In the genomic region with DNA sequence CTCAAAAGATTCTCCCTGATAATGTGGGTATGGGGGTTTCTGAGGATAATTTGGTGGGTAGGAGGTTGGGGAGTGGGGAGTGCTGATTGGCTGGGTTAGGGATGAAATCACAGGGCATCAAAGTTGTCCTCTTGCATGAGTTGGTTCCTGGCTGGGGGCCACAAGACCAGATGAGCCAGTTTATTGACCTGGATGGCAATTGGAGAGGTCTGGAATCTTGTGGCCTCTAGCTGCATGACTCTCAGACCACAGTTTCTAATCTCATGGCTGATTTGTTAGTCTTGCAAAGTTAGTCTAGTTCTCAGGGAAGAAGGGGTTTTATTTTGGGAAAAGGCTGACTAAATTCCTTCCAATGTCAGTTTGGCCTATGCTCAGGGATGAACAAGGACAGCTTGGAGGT, we compare ENCODE assay signal across 18 cellular contexts. TPM values are rescaled to one million over a fixed set of nuclear protein-coding genes. Genes with fewer than 3 reads are reported as not detected.
DNase-seq lines count a peak whose midpoint lies in the region; ATAC-seq and TF ChIP-seq lines count a peak whose summit lies in the region.
"Had no signal": no experiment of that assay in that cellular context is flagged by ENCODE, and none has a peak within 500 bp of the region (broad histone marks: within the 10 kb centered on the region; RNA-seq: fewer than 3 reads in every experiment).

No MANE protein-coding gene starts in this region.

- H3K4me1 ChIP-seq in DND-41 (ENCODE audit: insufficient read depth, low read length): peaks cover 50% of the 10 kb centered on the region
- H3K4me1 ChIP-seq: SJCRH30 had no signal

- H3K9ac ChIP-seq in DND-41 (ENCODE audit: low read depth, low read length): no peak overlapping the region

- POLR2A ChIA-PET in AG04449 (lab: Yijun Ruan, JAX): no interaction called here

- CTCF ChIA-PET in AG04449 (lab: Yijun Ruan, JAX): interaction anchor here (1.0 to 3.4 kb wide), 5 partner anchors 10 to 290 kb away, joined by 5 to 20 read pairs (median 5); no protein-coding TSS in a partner anchor

- H3K9me3 ChIP-seq in DND-41 (ENCODE audit: insufficient read depth, low read length, severe bottlenecking): no peaks in the 10 kb centered on the region
- H3K9me3 ChIP-seq: ovary, SJCRH30 had no signal

- H3K4me3 ChIP-seq in AG04449 (ENCODE audit: low read depth, low read length): no peak overlapping the region
- no peak overlapping the region for H3K4me3 ChIP-seq in DND-41 (ENCODE audit: low read depth in 1 of 2, low read length in 2 of 2)
- H3K4me3 ChIP-seq: dorsolateral prefrontal cortex, lung, ovary, SJCRH30 had no signal

- ATAC-seq in DND-41 (ENCODE audit: insufficient read depth, low read depth) (no peak), Right ventricle myocardium inferior (no peak), HG03521 (IDR thresholded peaks at IDR 0.05; ENCODE audit: unreplicated experiment) (no peak), HG02623 (IDR thresholded peaks at IDR 0.05; ENCODE audit: unreplicated experiment) (no peak)
- ATAC-seq: activated CD4-positive, CD25-positive, alpha-beta regulatory T cell treated with anti-CD3 and anti-CD28 coated beads, Interleukin-2, amount 50 U/mL, for 24 hours; HCT116 had no signal

- TF ChIP-seq CTCF in AG04449 (IDR thresholded peaks at IDR 0.05; ENCODE audit: insufficient read depth, low read length, missing control alignments) (no peak), DND-41 (IDR thresholded peaks at IDR 0.05; ENCODE audit: borderline replicate concordance, extremely low read depth, low read length, poor library complexity, severe bottlenecking) (no peak)

- no peak overlapping the region for H3K4me2 ChIP-seq in DND-41 (ENCODE audit: insufficient read depth, low read length)

- intact Hi-C loops in activated T-helper 1 cell treated with anti-CD3 and anti-CD28 coated beads, Interleukin-12 subunit alpha, Interleukin-12 subunit beta, Interleukin-2, Interleukin-4 antibody, amounts not matched to agents 30 ng/mL and 10 ng/mL and 1 ng/mL, durations not matched to agents 14 hours and 24 hours and 36 hours (cut with micrococcal nuclease): no loop called here
- intact Hi-C loops in Right ventricle myocardium inferior (cut with DNase I): no loop called here

- no peaks in the 10 kb centered on the region for H3K36me3 ChIP-seq in DND-41 (ENCODE audit: insufficient read depth, low read length)
- H3K36me3 ChIP-seq: ovary, SJCRH30 had no signal

- H3K4me1 Mint-ChIP-seq in activated T-helper 1 cell treated with anti-CD3 and anti-CD28 coated beads, Interleukin-12 subunit alpha, Interleukin-12 subunit beta, Interleukin-2, Interleukin-4 antibody, amounts not matched to agents 30 ng/mL and 10 ng/mL and 1 ng/mL, durations not matched to agents 14 hours and 24 hours and 36 hours (ENCODE audit: low read depth): peaks cover 53% of the 10 kb centered on the region

- H3K27ac Mint-ChIP-seq in activated T-helper 1 cell treated with anti-CD3 and anti-CD28 coated beads, Interleukin-12 subunit alpha, Interleukin-12 subunit beta, Interleukin-2, Interleukin-4 antibody, amounts not matched to agents 30 ng/mL and 10 ng/mL and 1 ng/mL, durations not matched to agents 14 hours and 24 hours and 36 hours: peak overlapping the region; percentile 7
- H3K27ac Mint-ChIP-seq: IgD-negative memory B cell had no signal

- peaks cover 4% of the 10 kb centered on the region for H3K36me3 Mint-ChIP-seq in activated T-helper 1 cell treated with anti-CD3 and anti-CD28 coated beads, Interleukin-12 subunit alpha, Interleukin-12 subunit beta, Interleukin-2, Interleukin-4 antibody, amounts not matched to agents 30 ng/mL and 10 ng/mL and 1 ng/mL, durations not matched to agents 14 hours and 24 hours and 36 hours (ENCODE audit: low read depth)

- H3K79me2 ChIP-seq in DND-41 (ENCODE audit: insufficient read depth, low read length): peaks cover 14% of the 10 kb centered on the region

- H3K4me3 Mint-ChIP-seq in activated T-helper 1 cell treated with anti-CD3 and anti-CD28 coated beads, Interleukin-12 subunit alpha, Interleukin-12 subunit beta, Interleukin-2, Interleukin-4 antibody, amounts not matched to agents 30 ng/mL and 10 ng/mL and 1 ng/mL, durations not matched to agents 14 hours and 24 hours and 36 hours: peak overlapping the region; percentile 32

- DNase-seq in AG04449 (ENCODE audit: low read depth, low spot score): peak; percentile 73
- no peak for DNase-seq in DND-41
- no peak for DNase-seq in activated T-helper 1 cell treated with anti-CD3 and anti-CD28 coated beads, Interleukin-12 subunit alpha, Interleukin-12 subunit beta, Interleukin-2, Interleukin-4 antibody, amounts not matched to agents 30 ng/mL and 10 ng/mL and 1 ng/mL, durations not matched to agents 14 hours and 24 hours and 36 hours (ENCODE audit: low spot score)
- peak; percentile 55 for DNase-seq in glomerular visceral epithelial cell (ENCODE audit: extremely low spot score)
- no peak for DNase-seq in Right ventricle myocardium inferior (ENCODE audit: missing footprints)
- no peak for DNase-seq in anterior cingulate cortex (lab: John Stamatoyannopoulos, UW)
- DNase-seq: activated naive CD4-positive, alpha-beta T cell treated with Interleukin-2 at 50 U/mL for 16 hours; dorsolateral prefrontal cortex; hypothalamus; NCI-H1694; ovary; SJCRH30 had no signal

- no peaks in the 10 kb centered on the region for H3K27me3 ChIP-seq in DND-41 (ENCODE audit: insufficient read depth, low read length, poor library complexity)
- H3K27me3 ChIP-seq: dorsolateral prefrontal cortex, ovary, SJCRH30 had no signal

- H2AFZ ChIP-seq in DND-41 (ENCODE audit: low read depth, low read length): peak overlapping the region; percentile 19

- H3K27ac ChIP-seq in DND-41 (ENCODE audit: low read length): peak overlapping the region; percentile 12; the same call in 1 of the 2 replicates
- H3K27ac ChIP-seq: dorsolateral prefrontal cortex, SJCRH30 had no signal

- peaks cover 2% of the 10 kb centered on the region for H3K27me3 Mint-ChIP-seq in activated T-helper 1 cell treated with anti-CD3 and anti-CD28 coated beads, Interleukin-12 subunit alpha, Interleukin-12 subunit beta, Interleukin-2, Interleukin-4 antibody, amounts not matched to agents 30 ng/mL and 10 ng/mL and 1 ng/mL, durations not matched to agents 14 hours and 24 hours and 36 hours (ENCODE audit: insufficient read depth)
- H3K27me3 Mint-ChIP-seq: IgD-negative memory B cell had no signal

- H4K20me1 ChIP-seq in DND-41 (ENCODE audit: insufficient read depth, low read length): no peaks in the 10 kb centered on the region

- H3K9me3 Mint-ChIP-seq in activated T-helper 1 cell treated with anti-CD3 and anti-CD28 coated beads, Interleukin-12 subunit alpha, Interleukin-12 subunit beta, Interleukin-2, Interleukin-4 antibody, amounts not matched to agents 30 ng/mL and 10 ng/mL and 1 ng/mL, durations not matched to agents 14 hours and 24 hours and 36 hours: peaks cover 3% of the 10 kb centered on the region
- H3K9me3 Mint-ChIP-seq: IgD-negative memory B cell had no signal

RNA-seq across cellular contexts. Expression of a gene that starts 3.3 kb away (rescaled TPM):
- total RNA-seq in activated T-helper 1 cell treated with anti-CD3 and anti-CD28 coated beads, Interleukin-12 subunit alpha, Interleukin-12 subunit beta, Interleukin-2, Interleukin-4 antibody, amounts not matched to agents 30 ng/mL and 10 ng/mL and 1 ng/mL, durations not matched to agents 14 hours and 24 hours and 36 hours: 39.1 and 39.5 TPM in 2 replicates
- 8.3 TPM for total RNA-seq in Right ventricle myocardium inferior

RNA-seq across cellular contexts. Expression of a gene that starts 45.6 kb away (rescaled TPM):
- total RNA-seq in activated T-helper 1 cell treated with anti-CD3 and anti-CD28 coated beads, Interleukin-12 subunit alpha, Interleukin-12 subunit beta, Interleukin-2, Interleukin-4 antibody, amounts not matched to agents 30 ng/mL and 10 ng/mL and 1 ng/mL, durations not matched to agents 14 hours and 24 hours and 36 hours: 12.0 and 14.5 TPM in 2 replicates
- total RNA-seq in Right ventricle myocardium inferior: 9.3 TPM

RNA-seq across cellular contexts. Expression of a gene that starts 57.6 kb away (rescaled TPM):
- total RNA-seq in activated T-helper 1 cell treated with anti-CD3 and anti-CD28 coated beads, Interleukin-12 subunit alpha, Interleukin-12 subunit beta, Interleukin-2, Interleukin-4 antibody, amounts not matched to agents 30 ng/mL and 10 ng/mL and 1 ng/mL, durations not matched to agents 14 hours and 24 hours and 36 hours: 225 and 229 TPM in 2 replicates
- total RNA-seq in Right ventricle myocardium inferior: 13.1 TPM

Comparison
In these comparisons a context has a peak if more than half of its experiments do, and no peak if none do; other contexts are left out.
1. DNase-seq: peak in AG04449 (single experiment) and glomerular visceral epithelial cell (single experiment); none in DND-41 (single experiment), activated T-helper 1 cell treated with anti-CD3 and anti-CD28 coated beads, Interleukin-12 subunit alpha, Interleukin-12 subunit beta, Interleukin-2, Interleukin-4 antibody, amounts not matched to agents 30 ng/mL and 10 ng/mL and 1 ng/mL, durations not matched to agents 14 hours and 24 hours and 36 hours (single experiment), Right ventricle myocardium inferior (single experiment) and anterior cingulate cortex (0 of 58).
2. RNA of a gene that starts 57.6 kb away (total RNA-seq): 225 to 229 TPM in activated T-helper 1 cell treated with anti-CD3 and anti-CD28 coated beads, Interleukin-12 subunit alpha, Interleukin-12 subunit beta, Interleukin-2, Interleukin-4 antibody, amounts not matched to agents 30 ng/mL and 10 ng/mL and 1 ng/mL, durations not matched to agents 14 hours and 24 hours and 36 hours; 13.1 TPM in Right ventricle myocardium inferior (single experiment); every median in the first group is over 10 times any median in the second.